Comparison of ENCODE assay signal across 1 cellular context in genomic region chr22:41998361-41999261, GRCh38.
TF ChIP-seq lines count a peak whose summit lies in the region.

Gene WBP2NL, plus strand, starts transcription at chr22:41998788. Its CDS starts 31 bp downstream, at chr22:41998819.

TF ChIP-seq in GM12878, 131 proteins besides CTCF, POLR2A, EP300 and RAD21 (continued from another document and continues in another):
- TF ChIP-seq ATF2 (IDR thresholded peaks at IDR 0.05; ENCODE audit: low read length) (no peak), IRF5 (IDR thresholded peaks at IDR 0.05; ENCODE audit: borderline replicate concordance) (no peak), PBX3 (IDR thresholded peaks at IDR 0.05; ENCODE audit: insufficient replicate concordance, low read depth, low read length) (no peak), IKZF2 (IDR thresholded peaks at IDR 0.05) (no peak), ZSCAN29 (IDR thresholded peaks at IDR 0.05) (no peak), EZH2 (IDR thresholded peaks at IDR 0.05; ENCODE audit: borderline replicate concordance, control insufficient read depth, low read depth, low read length) (no peak), HDAC2 (IDR thresholded peaks at IDR 0.05) (no peak), NKRF (conservative IDR thresholded peaks at IDR 0.05) (no peak), TBL1XR1 (IDR thresholded peaks at IDR 0.05; ENCODE audit: low read depth, low read length) (no peak), ASH2L (IDR thresholded peaks at IDR 0.05; ENCODE audit: borderline replicate concordance, low read depth) (0 out of 2 replicates have a peak, but pooled peaks have one; percentile 64), SMC3 (IDR thresholded peaks at IDR 0.05; ENCODE audit: borderline replicate concordance, low read length) (no peak; the same call in 1 of the 2 replicates), ZBTB4 (CRISPR knock-in tag; IDR thresholded peaks at IDR 0.05) (no peak), HCFC1 (IDR thresholded peaks at IDR 0.05; ENCODE audit: low read length) (peak; percentile 42; the same call in 1 of the 2 replicates), NRF1 (conservative IDR thresholded peaks at IDR 0.05; ENCODE audit: low read depth, low read length) (no peak), MTA2 (IDR thresholded peaks at IDR 0.05; ENCODE audit: low read depth) (no peak), ZNF622 (IDR thresholded peaks at IDR 0.05) (no peak), NFXL1 (IDR thresholded peaks at IDR 0.05; ENCODE audit: borderline replicate concordance) (no peak), E4F1 (IDR thresholded peaks at IDR 0.05; ENCODE audit: borderline replicate concordance, partially characterized antibody) (no peak), REST (IDR thresholded peaks at IDR 0.05; ENCODE audit: low read depth, low read length) (no peak), ESRRA (IDR thresholded peaks at IDR 0.05; ENCODE audit: low read length) (no peak), FOXK2 (IDR thresholded peaks at IDR 0.05) (no peak), RCOR1 (conservative IDR thresholded peaks at IDR 0.05; ENCODE audit: low read depth, low read length) (no peak), NFIC (IDR thresholded peaks at IDR 0.05; ENCODE audit: low read depth, low read length) (no peak), BHLHE40 (IDR thresholded peaks at IDR 0.05; ENCODE audit: borderline replicate concordance in 1 of 2, low read depth in 2 of 2, low read length in 1 of 2) (peak in 1 of 2 experiments; percentile 32; a peak in 1 of 4 replicates), EGR1 (IDR thresholded peaks at IDR 0.05; ENCODE audit: borderline replicate concordance in 1 of 2, low read depth in 2 of 2, low read length in 2 of 2) (peak in 1 of 2 experiments; percentile 7; a peak in 1 of 3 replicates), NR2C2 (IDR thresholded peaks at IDR 0.05; ENCODE audit: borderline replicate concordance, control insufficient read depth, insufficient read length, low read depth) (no peak), HDGF (IDR thresholded peaks at IDR 0.05) (peak; percentile 73; the same call in 1 of the 2 replicates), BCL3 (IDR thresholded peaks at IDR 0.05; ENCODE audit: borderline replicate concordance, insufficient read depth, low read depth, low read length, poor library complexity, severe bottlenecking) (no peak), BRCA1 (IDR thresholded peaks at IDR 0.05; ENCODE audit: low read depth, low read length) (no peak), CBX5 (IDR thresholded peaks at IDR 0.05; ENCODE audit: low read depth) (0 out of 2 replicates have a peak, but pooled peaks have one; percentile 60), SRF (IDR thresholded peaks at IDR 0.05; ENCODE audit: low read depth in 2 of 2, low read length in 2 of 2) (peak in 1 of 2 experiments; percentile 64; a peak in 1 of 4 replicates), CBFB (IDR thresholded peaks at IDR 0.05; ENCODE audit: low read depth) (no peak; the same call in 1 of the 2 replicates), BCLAF1 (IDR thresholded peaks at IDR 0.05) (no peak), KDM1A (IDR thresholded peaks at IDR 0.05; ENCODE audit: borderline replicate concordance) (no peak), PAX5 (IDR thresholded peaks at IDR 0.05; ENCODE audit: borderline replicate concordance, low read depth, low read length) (no peak), MYC (IDR thresholded peaks at IDR 0.05; ENCODE audit: insufficient read depth, insufficient read length, insufficient replicate concordance, low read length, severe bottlenecking) (no peak), BMI1 (IDR thresholded peaks at IDR 0.05; ENCODE audit: borderline replicate concordance) (no peak), MXI1 (IDR thresholded peaks at IDR 0.05; ENCODE audit: low read depth, low read length) (no peak), WRNIP1 (IDR thresholded peaks at IDR 0.05; ENCODE audit: borderline replicate concordance, low read depth, low read length) (no peak), SMARCA5 (IDR thresholded peaks at IDR 0.05) (no peak)
